8 cellular contexts compared by ENCODE assay signal in the genomic region with DNA sequence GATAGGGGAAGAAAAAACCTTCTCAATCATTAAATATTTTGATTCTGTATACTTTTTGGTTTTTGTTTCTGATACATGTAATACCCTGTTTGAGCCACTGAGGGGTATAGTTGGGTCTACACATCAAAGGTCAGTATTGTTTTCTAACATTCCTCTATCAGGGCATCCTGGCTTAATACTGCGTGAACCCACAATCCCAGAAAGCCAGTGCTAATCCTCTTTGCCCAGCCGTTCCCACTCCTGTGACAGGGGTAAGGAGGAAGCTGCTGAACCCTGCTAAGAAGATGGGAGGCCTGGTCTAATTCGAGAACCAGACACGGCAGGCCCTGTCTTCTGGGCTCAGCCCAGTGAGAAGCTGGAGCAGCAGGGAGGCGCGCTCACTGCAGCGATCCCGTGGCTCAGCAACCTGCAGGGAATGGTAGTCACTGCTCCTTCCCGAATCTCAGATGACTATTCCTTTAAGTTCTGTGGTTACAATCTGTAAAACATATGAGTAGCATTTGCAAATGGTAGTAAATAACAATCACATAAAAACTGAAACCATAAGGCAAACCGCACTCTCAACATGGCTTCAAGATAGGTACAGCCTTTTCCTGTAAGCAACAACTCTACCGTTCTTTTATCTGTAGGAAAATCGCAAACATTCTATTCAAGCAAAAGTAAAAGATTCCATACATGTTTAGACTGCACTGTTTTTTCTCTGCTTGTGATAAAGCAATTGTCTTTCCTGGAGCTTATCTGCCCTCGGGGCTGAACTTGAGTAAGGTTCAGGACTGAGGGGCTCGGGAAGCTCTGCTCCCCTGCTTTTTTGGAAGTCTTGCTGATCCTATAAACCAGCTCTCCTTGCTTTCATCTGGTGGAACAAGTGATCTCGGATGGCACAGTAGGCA.
DNase-seq lines count a peak whose midpoint lies in the region; ATAC-seq and TF ChIP-seq lines count a peak whose summit lies in the region.

No MANE protein-coding gene starts in this region.

- H3K36me3 Mint-ChIP-seq in T-helper 17 cell (ENCODE audit: low read depth): no peaks in the 10 kb centered on the region

- H3K27me3 ChIP-seq in foreskin keratinocyte: no peaks in the 10 kb centered on the region

- H3K27me3 Mint-ChIP-seq in T-helper 17 cell: peaks cover 19% of the 10 kb centered on the region

- H3K4me1 Mint-ChIP-seq in T-helper 17 cell: peaks cover 10% of the 10 kb centered on the region

- TF ChIP-seq CTCF in GM12874 (IDR thresholded peaks at IDR 0.05; ENCODE audit: insufficient read depth, low read depth, low read length) (peak; percentile 10; the same call in 1 of the 2 replicates), foreskin keratinocyte (conservative IDR thresholded peaks at IDR 0.05) (peak; percentile 63), omental fat pad (IDR thresholded peaks at IDR 0.05) (no peak)

- H3K9me3 ChIP-seq in T-helper 17 cell (ENCODE audit: control insufficient read depth, low read length, poor library complexity, severe bottlenecking): no peaks in the 10 kb centered on the region

- no peak overlapping the region for H3K27ac ChIP-seq in foreskin keratinocyte

- peak overlapping the region; percentile 81 for H3K27ac Mint-ChIP-seq in T-helper 17 cell

- no peaks in the 10 kb centered on the region for H3K4me1 ChIP-seq in foreskin keratinocyte

- DNase-seq in T-helper 17 cell: no peak
- peak in 1 of 2 donors; percentile 23 for DNase-seq in foreskin keratinocyte
- no peak for DNase-seq in omental fat pad (ENCODE audit: low spot score)
- DNase-seq in NCI-H526 treated with DMSO at 0.1 percent for 48 hours (lab: John Stamatoyannopoulos, UW): no peak
- no peak for DNase-seq in NCI-H345 treated with DMSO at 0.1 percent for 48 hours (lab: John Stamatoyannopoulos, UW; ENCODE audit: unreplicated experiment)
- no peak for DNase-seq in SKM-1 (lab: John Stamatoyannopoulos, UW; ENCODE audit: unreplicated experiment)

- ATAC-seq in HG02884 (IDR thresholded peaks at IDR 0.05; ENCODE audit: unreplicated experiment) (peak; percentile 74), T-helper 17 cell (peak; percentile 88), foreskin keratinocyte (peak; percentile 91), omental fat pad (ENCODE audit: low FRiP score) (peak; percentile 79)

- H3K4me3 Mint-ChIP-seq in T-helper 17 cell: peak overlapping the region; percentile 76

Comparison
In these comparisons a context has a peak if more than half of its experiments do, and no peak if none do; other contexts are left out.
1. CTCF ChIP-seq: peak in GM12874 (single experiment) and foreskin keratinocyte (single experiment); none in omental fat pad (0 of 3).
2. Peak in every context shown above with its lines, with median percentiles within 50 percentile points of each other: ATAC-seq.